14 cellular contexts compared by ENCODE assay signal in genomic region chr7:157477550-157478212, GRCh38.
A peak's percentile ranks its signal among the peaks of the same experiment; 100 is the strongest.
DNase-seq lines count a peak whose midpoint lies in the region; ATAC-seq and TF ChIP-seq lines count a peak whose summit lies in the region.
"Had no signal": no experiment of that assay in that cellular context is flagged by ENCODE, and none has a peak within 500 bp of the region (broad histone marks: within the 10 kb centered on the region; RNA-seq: fewer than 3 reads in every experiment).

No MANE protein-coding gene starts in this region.

- TF ChIP-seq CTCF in SK-N-SH (IDR thresholded peaks at IDR 0.05) (no peak), PC-9 (conservative IDR thresholded peaks at IDR 0.05) (no peak)

- H3K18ac ChIP-seq in neuronal stem cell (ENCODE audit: low read length), result peak overlapping the region; percentile 42

- H3K4ac ChIP-seq in neuronal stem cell (ENCODE audit: low read length), result no peak overlapping the region

- H3K36me3 ChIP-seq in SK-N-SH (replicated peaks in 1 of 2; ENCODE audit: control insufficient read depth in 1 of 2, insufficient read depth in 2 of 2, low read length in 1 of 2), result no peaks in the 10 kb centered on the region
- no peaks in the 10 kb centered on the region for H3K36me3 ChIP-seq in PC-9 (ENCODE audit: low read depth)
- peaks cover 0 to 4% of the 10 kb centered on the region in 2 donors for H3K36me3 ChIP-seq in neuronal stem cell (replicated peaks in 1 of 2; ENCODE audit: control insufficient read depth in 2 of 2, insufficient read depth in 2 of 2, low read length in 2 of 2)
- H3K36me3 ChIP-seq: tibial nerve had no signal

- intact Hi-C loops in PC-9 (cut with micrococcal nuclease; ENCODE audit: unreplicated experiment), result no loop called here

- H3K27ac Mint-ChIP-seq in activated naive CD4-positive, alpha-beta T cell treated with anti-CD3 and anti-CD28 coated beads, Interleukin-2, amount 50 U/mL, for 72 hours, result peak overlapping the region in 1 of 2 donors; percentile 59

- no peak overlapping the region for H2AFZ ChIP-seq in SK-N-SH (ENCODE audit: low read depth)
- H2AFZ ChIP-seq in PC-9, result no peak overlapping the region
- H2AFZ ChIP-seq in neuronal stem cell (ENCODE audit: low read length), result no peak overlapping the region

- H3K9me3 Mint-ChIP-seq in activated naive CD4-positive, alpha-beta T cell treated with anti-CD3 and anti-CD28 coated beads, Interleukin-2, amount 50 U/mL, for 72 hours, result peaks cover 11 to 21% of the 10 kb centered on the region in 2 donors

- H3K9me3 ChIP-seq in SK-N-SH (peaks cover 5% of the 10 kb centered on the region), PC-9 (ENCODE audit: insufficient read depth, low read depth) (peaks cover 10% of the 10 kb centered on the region; the same call in 1 of the 2 replicates), neuronal stem cell (replicated peaks in 1 of 2; ENCODE audit: control insufficient read depth in 2 of 2, insufficient read depth in 1 of 2, low read depth in 1 of 2, low read length in 2 of 2) (peaks cover 13 to 20% of the 10 kb centered on the region in 2 donors)

- H2AK5ac ChIP-seq in neuronal stem cell (ENCODE audit: low read depth, low read length), result no peak overlapping the region

- no peak overlapping the region for H2BK5ac ChIP-seq in neuronal stem cell (ENCODE audit: low read length)

- no peak for TF ChIP-seq EP300 in SK-N-SH (IDR thresholded peaks at IDR 0.05; ENCODE audit: borderline replicate concordance in 1 of 2, low read depth in 1 of 2, low read length in 1 of 2)

- H3K23ac ChIP-seq in neuronal stem cell (ENCODE audit: low read depth, low read length, poor library complexity), result peak overlapping the region; percentile 32

- H4K8ac ChIP-seq in neuronal stem cell (ENCODE audit: low read depth, low read length), result no peak overlapping the region

- H3K79me1 ChIP-seq in neuronal stem cell (ENCODE audit: low read depth, low read length), result peaks cover 5% of the 10 kb centered on the region

- no peak overlapping the region for H2BK120ac ChIP-seq in neuronal stem cell (ENCODE audit: low read depth, low read length)

- H3K27ac ChIP-seq in SK-N-SH (ENCODE audit: low read depth in 2 of 2, low read length in 1 of 2) (no peak overlapping the region), PC-9 (no peak overlapping the region), neuronal stem cell (replicated peaks; ENCODE audit: low read length) (no peak overlapping the region)
- H3K27ac ChIP-seq: tibial nerve had no signal

- DNase-seq in SK-N-SH (no peak), PC-9 (no peak), neuronal stem cell (ENCODE audit: low spot score) (no peak), dedifferentiated amniotic fluid mesenchymal stem cell (ENCODE audit: extremely low spot score) (no peak)
- DNase-seq in activated naive CD4-positive, alpha-beta T cell treated with anti-CD3 and anti-CD28 coated beads, Interleukin-2, amount 50 U/mL, for 72 hours (ENCODE audit: low spot score in 2 of 2), result peak in 1 of 2 donors; percentile 55
- DNase-seq: 8988T; H7; KBM-7; NCI-H1930; NK-92 treated with Interleukin-12 subunit alpha and Interleukin-12 subunit beta, amount 100 ng/mL, for 24 hours had no signal

- H3K14ac ChIP-seq in neuronal stem cell (ENCODE audit: low read length), result peak overlapping the region; percentile 14

- no peak overlapping the region for H2BK15ac ChIP-seq in neuronal stem cell (ENCODE audit: low read length)

- no peaks in the 10 kb centered on the region for H3K4me1 ChIP-seq in SK-N-SH (ENCODE audit: control insufficient read depth in 1 of 2, insufficient read depth in 2 of 2, low read depth in 1 of 2, low read length in 1 of 2)
- H3K4me1 ChIP-seq in PC-9 (replicated peaks; ENCODE audit: insufficient read depth), result 0 out of 2 replicates have a peak, but pooled peaks cover 4% of the 10 kb centered on the region
- no peaks in the 10 kb centered on the region for H3K4me1 ChIP-seq in neuronal stem cell (ENCODE audit: control insufficient read depth in 2 of 2, insufficient read depth in 1 of 2, low read depth in 1 of 2, low read length in 2 of 2)
- H3K4me1 ChIP-seq: tibial nerve had no signal

- no peaks in the 10 kb centered on the region for H3K79me2 ChIP-seq in SK-N-SH (ENCODE audit: insufficient read depth)
- no peaks in the 10 kb centered on the region for H3K79me2 ChIP-seq in PC-9 (ENCODE audit: low read depth)

- H3K4me2 ChIP-seq in SK-N-SH (no peak overlapping the region), PC-9 (peak overlapping the region; percentile 55), neuronal stem cell (ENCODE audit: insufficient read depth, low read length, poor library complexity, severe bottlenecking) (no peak overlapping the region)

- H3K9ac ChIP-seq in SK-N-SH, result no peak overlapping the region
- no peak overlapping the region for H3K9ac ChIP-seq in neuronal stem cell (ENCODE audit: low read depth, low read length, poor library complexity)

- WGBS in SK-N-SH (ENCODE audit: low lambda C conversion rate), result 40% methylated on average over 15 of the region's 20 CpGs
- no CpG with 5 or more reads among the region's 20 CpGs for WGBS in neuronal stem cell (ENCODE audit: extremely low coverage in 2 of 2, insufficient read length in 2 of 2, insufficient replicate concordance in 1 of 2), 2 donors

- H3K36me3 Mint-ChIP-seq in activated naive CD4-positive, alpha-beta T cell treated with anti-CD3 and anti-CD28 coated beads, Interleukin-2, amount 50 U/mL, for 72 hours, result peaks cover 19 to 24% of the 10 kb centered on the region in 2 donors

- ATAC-seq in SK-N-SH treated with all-trans-retinoic acid at 6 μM for 48 hours, result peak; percentile 31; the same call in 2 of the 3 replicates
- peak; percentile 40 to 68 for ATAC-seq in activated naive CD4-positive, alpha-beta T cell treated with anti-CD3 and anti-CD28 coated beads, Interleukin-2, amount 50 U/mL, for 72 hours
- ATAC-seq in GM19023 (IDR thresholded peaks at IDR 0.05; ENCODE audit: unreplicated experiment), result no peak
- no peak for ATAC-seq in GM19455 (IDR thresholded peaks at IDR 0.05; ENCODE audit: unreplicated experiment)

- H4K20me1 ChIP-seq in SK-N-SH (ENCODE audit: insufficient read depth) (no peaks in the 10 kb centered on the region), PC-9 (ENCODE audit: insufficient read depth) (no peaks in the 10 kb centered on the region)

- H3K27me3 ChIP-seq in SK-N-SH (ENCODE audit: insufficient read depth), result no peaks in the 10 kb centered on the region
- peaks cover 57% of the 10 kb centered on the region for H3K27me3 ChIP-seq in PC-9 (ENCODE audit: insufficient read depth, low read depth)
- H3K27me3 ChIP-seq in neuronal stem cell (ENCODE audit: control insufficient read depth in 3 of 3, insufficient read depth in 3 of 3, low read depth in 1 of 3, low read length in 3 of 3), result peaks cover 0 to 9% (median 0%) of the 10 kb centered on the region in 3 experiments
- H3K27me3 ChIP-seq: tibial nerve had no signal

- no peak overlapping the region for H4K91ac ChIP-seq in neuronal stem cell (ENCODE audit: low read depth, low read length, poor library complexity)

- no TSS peak for BruUV-seq in PC-9 (replicated peaks; lab: Mats Ljungman, UMichigan)

- H3K4me3 ChIP-seq in SK-N-SH (ENCODE audit: low read depth in 2 of 2, low read length in 1 of 2) (no peak overlapping the region), PC-9 (no peak overlapping the region), neuronal stem cell (ENCODE audit: low read length in 2 of 2) (no peak overlapping the region)
- H3K4me3 ChIP-seq: tibial nerve had no signal

- TF ChIP-seq RAD21 in SK-N-SH (IDR thresholded peaks at IDR 0.05; ENCODE audit: low read length), result no peak

- H3F3A ChIP-seq in SK-N-SH (replicated peaks; ENCODE audit: insufficient read depth) (peaks cover 5% of the 10 kb centered on the region), PC-9 (ENCODE audit: insufficient read depth, low read depth) (peaks cover 9% of the 10 kb centered on the region)

- CTCF ChIA-PET in SK-N-SH (lab: Yijun Ruan, JAX) (interaction anchor here (1.1 kb wide), 1 partner anchor 45 kb away, joined by 4 read pairs; no protein-coding TSS in a partner anchor), PC-9 (lab: Charles Lee) (no interaction called here)

- H2BK12ac ChIP-seq in neuronal stem cell (ENCODE audit: low read length), result peak overlapping the region; percentile 14

- POLR2A ChIA-PET in SK-N-SH (lab: Yijun Ruan, JAX) (no interaction called here), PC-9 (lab: Charles Lee; ENCODE audit: unreplicated experiment) (no interaction called here)

- no peaks in the 10 kb centered on the region for H3K9me2 ChIP-seq in SK-N-SH
- no peaks in the 10 kb centered on the region for H3K9me2 ChIP-seq in PC-9 (ENCODE audit: insufficient read depth)

TF ChIP-seq in SK-N-SH treated with all-trans-retinoic acid at 6 μM for 48 hours, 23 proteins besides CTCF, POLR2A, EP300 and RAD21 (continues in another document):
- no peak for TF ChIP-seq SNAI2 (CRISPR knock-in tag; IDR thresholded peaks at IDR 0.05)
- TF ChIP-seq ZNF8 (CRISPR knock-in tag; IDR thresholded peaks at IDR 0.05), result no peak
- no peak for TF ChIP-seq RARB (CRISPR knock-in tag; IDR thresholded peaks at IDR 0.05)
- TF ChIP-seq ZFP30 (CRISPR knock-in tag; IDR thresholded peaks at IDR 0.05), result no peak
- no peak for TF ChIP-seq ZNF70 (CRISPR knock-in tag; IDR thresholded peaks at IDR 0.05)
- TF ChIP-seq ARNTL (CRISPR knock-in tag; IDR thresholded peaks at IDR 0.05; ENCODE audit: borderline replicate concordance, low read depth), result no peak

TF ChIP-seq in SK-N-SH, 30 proteins besides CTCF, POLR2A, EP300 and RAD21 (continues in another document):
- TF ChIP-seq ZBTB33 (IDR thresholded peaks at IDR 0.05; ENCODE audit: borderline replicate concordance, low read depth), result no peak
- no peak for TF ChIP-seq RXRA (IDR thresholded peaks at IDR 0.05; ENCODE audit: borderline replicate concordance, low read depth)
- TF ChIP-seq GABPA (IDR thresholded peaks at IDR 0.05; ENCODE audit: low read depth), result no peak
- no peak for TF ChIP-seq MXI1 (IDR thresholded peaks at IDR 0.05; ENCODE audit: low read depth, low read length)
- TF ChIP-seq TAF1 (IDR thresholded peaks at IDR 0.05; ENCODE audit: borderline replicate concordance, low read depth, low read length), result no peak
- no peak for TF ChIP-seq POLR2AphosphoS5 (IDR thresholded peaks at IDR 0.05; ENCODE audit: low read depth, low read length)

Comparison
In these comparisons a context has a peak if more than half of its experiments do, and no peak if none do; other contexts are left out.
1. ATAC-seq: peak in SK-N-SH treated with all-trans-retinoic acid at 6 μM for 48 hours (single experiment) and activated naive CD4-positive, alpha-beta T cell treated with anti-CD3 and anti-CD28 coated beads, Interleukin-2, amount 50 U/mL, for 72 hours (2 of 2); none in GM19023 (single experiment) and GM19455 (single experiment).